11 cellular contexts compared by ENCODE assay signal in the genomic region with DNA sequence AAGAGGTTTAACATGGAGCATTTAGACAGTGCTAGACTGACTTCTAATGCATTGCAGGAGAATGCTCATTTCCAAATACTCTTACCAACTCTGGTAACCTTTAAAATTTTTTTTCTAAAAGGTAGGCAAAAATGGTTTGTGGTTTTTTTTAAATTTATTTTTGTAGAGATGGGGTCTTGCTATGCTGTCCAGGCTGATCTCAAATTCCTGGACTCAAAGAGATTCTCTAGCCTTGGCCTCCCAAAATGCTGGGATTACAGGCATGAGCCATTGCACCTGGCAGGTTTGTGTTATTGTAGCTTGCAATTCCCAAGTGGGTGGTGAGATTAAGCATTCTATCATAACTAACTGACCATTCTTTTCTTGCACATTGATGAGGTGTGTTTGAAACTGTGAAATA.
"Had no signal": no experiment of that assay in that cellular context is flagged by ENCODE, and none has a peak within 500 bp of the region (broad histone marks: within the 10 kb centered on the region; RNA-seq: fewer than 3 reads in every experiment).

No MANE protein-coding gene starts in this region.

- H3K4me2 ChIP-seq: GM23338 had no signal

- FAIRE-seq: H1, H54 had no signal

- H3K9me3 ChIP-seq: HAP-1 had no signal

- ATAC-seq: GM23338, HCT116 had no signal

- H3K9me3 Mint-ChIP-seq: GM23338, H9, HFFc6 had no signal

- H3K27ac ChIP-seq: GM23248 had no signal

- H3K36me3 ChIP-seq: HAP-1 had no signal

- H3K9ac ChIP-seq: GM23248 had no signal

- DNase-seq: GM23248, GOT3, H7, H9, HCEC 1CT, HFFc6 had no signal

- H3K4me3 ChIP-seq: GM23248, GM23338, HAP-1 had no signal

- H3K4me1 Mint-ChIP-seq: GM23338 had no signal

- H3K4me1 ChIP-seq: HAP-1 had no signal

- H3K27ac Mint-ChIP-seq: GM23338, H9, HFFc6 had no signal

- H2AFZ ChIP-seq: GM23248, GM23338 had no signal

- H3K4me3 Mint-ChIP-seq: GM23338, H9, HFFc6 had no signal
